In the genomic region with DNA sequence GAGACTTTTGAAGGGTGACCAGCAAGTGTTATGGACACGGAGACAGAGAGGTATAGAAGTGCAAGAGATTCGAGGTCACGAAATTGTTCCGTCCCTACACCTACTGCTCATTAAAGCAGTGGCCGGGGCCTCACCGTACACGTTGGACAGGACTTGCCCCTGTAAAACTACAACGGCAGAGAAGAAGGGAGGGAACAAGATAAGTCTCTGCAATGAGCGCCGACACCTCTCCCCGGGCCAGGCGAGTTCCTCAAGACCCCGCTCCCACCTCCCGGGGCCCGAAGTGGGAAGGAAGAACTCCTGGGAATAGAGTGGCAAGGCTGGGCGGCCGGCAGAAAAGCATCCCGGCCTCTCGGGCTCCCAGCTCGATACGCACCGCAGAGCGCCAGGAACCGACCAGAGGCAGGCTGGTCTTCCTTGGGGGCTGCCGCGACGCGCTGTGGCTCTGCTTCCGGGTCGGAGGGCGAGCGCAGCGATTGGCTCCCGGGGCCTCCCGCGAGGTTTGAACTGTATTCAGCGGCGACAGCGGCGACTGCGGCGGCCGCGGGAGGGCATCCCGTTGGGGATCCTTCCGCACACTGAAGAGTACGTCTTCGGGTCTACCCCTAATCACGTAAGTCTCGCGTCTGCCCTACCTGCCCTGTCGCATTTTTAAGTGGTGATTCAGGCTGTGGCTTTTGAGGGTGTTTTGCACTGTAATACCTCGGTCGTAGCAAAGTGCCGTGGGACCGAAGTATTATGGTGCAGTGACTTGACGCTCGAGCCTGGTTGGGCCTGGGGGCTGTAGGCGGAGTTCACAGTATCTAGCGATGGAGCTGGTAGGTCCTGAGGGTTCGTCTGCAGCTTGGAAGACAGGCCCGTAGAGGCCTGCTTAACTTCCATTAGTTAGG, we compare ENCODE assay signal across 1 cellular context.
TF ChIP-seq lines count a peak whose summit lies in the region.

A gene with protein sequence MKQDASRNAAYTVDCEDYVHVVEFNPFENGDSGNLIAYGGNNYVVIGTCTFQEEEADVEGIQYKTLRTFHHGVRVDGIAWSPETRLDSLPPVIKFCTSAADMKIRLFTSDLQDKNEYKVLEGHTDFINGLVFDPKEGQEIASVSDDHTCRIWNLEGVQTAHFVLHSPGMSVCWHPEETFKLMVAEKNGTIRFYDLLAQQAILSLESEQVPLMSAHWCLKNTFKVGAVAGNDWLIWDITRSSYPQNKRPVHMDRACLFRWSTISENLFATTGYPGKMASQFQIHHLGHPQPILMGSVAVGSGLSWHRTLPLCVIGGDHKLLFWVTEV (minus strand): TSS at position 441 of the 890 bp plus-strand sequence. CDS start 1,596 bp downstream, outside the sequence.
A gene with protein sequence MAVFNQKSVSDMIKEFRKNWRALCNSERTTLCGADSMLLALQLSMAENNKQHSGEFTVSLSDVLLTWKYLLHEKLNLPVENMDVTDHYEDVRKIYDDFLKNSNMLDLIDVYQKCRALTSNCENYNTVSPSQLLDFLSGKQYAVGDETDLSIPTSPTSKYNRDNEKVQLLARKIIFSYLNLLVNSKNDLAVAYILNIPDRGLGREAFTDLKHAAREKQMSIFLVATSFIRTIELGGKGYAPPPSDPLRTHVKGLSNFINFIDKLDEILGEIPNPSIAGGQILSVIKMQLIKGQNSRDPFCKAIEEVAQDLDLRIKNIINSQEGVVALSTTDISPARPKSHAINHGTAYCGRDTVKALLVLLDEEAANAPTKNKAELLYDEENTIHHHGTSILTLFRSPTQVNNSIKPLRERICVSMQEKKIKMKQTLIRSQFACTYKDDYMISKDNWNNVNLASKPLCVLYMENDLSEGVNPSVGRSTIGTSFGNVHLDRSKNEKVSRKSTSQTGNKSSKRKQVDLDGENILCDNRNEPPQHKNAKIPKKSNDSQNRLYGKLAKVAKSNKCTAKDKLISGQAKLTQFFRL (plus strand): TSS at position 510 of the 890 bp plus-strand sequence. CDS start 3,706 bp downstream, outside the sequence.

TF ChIP-seq in K562, 482 proteins besides CTCF, POLR2A, EP300 and RAD21 (continued from another document and continues in another):
- TF ChIP-seq PPARD (CRISPR knock-in tag; IDR thresholded peaks at IDR 0.05) (no peak), JUN (IDR thresholded peaks at IDR 0.05; ENCODE audit: borderline replicate concordance, low read depth, low read length) (0 out of 2 replicates have a peak, but pooled peaks have one; percentile 16), JUN (CRISPR knock-in tag; IDR thresholded peaks at IDR 0.05; ENCODE audit: borderline replicate concordance) (peak; percentile 93), POLR2B (IDR thresholded peaks at IDR 0.05; ENCODE audit: low read depth, partially characterized antibody) (peak; percentile 84), ARID2 (IDR thresholded peaks at IDR 0.05) (no peak), MAFK (IDR thresholded peaks at IDR 0.05; ENCODE audit: low read length) (no peak), TCF3 (CRISPR knock-in tag; IDR thresholded peaks at IDR 0.05) (peak; percentile 34; the same call in 1 of the 2 replicates), NELFE (IDR thresholded peaks at IDR 0.05; ENCODE audit: insufficient read depth, insufficient read length) (no peak), ILK (tag; IDR thresholded peaks at IDR 0.05; ENCODE audit: borderline replicate concordance, low read depth) (no peak), HDAC3 (IDR thresholded peaks at IDR 0.05; ENCODE audit: borderline replicate concordance, partially characterized antibody) (peak; percentile 41), ZNF444 (CRISPR knock-in tag; IDR thresholded peaks at IDR 0.05) (no peak), PHB2 (IDR thresholded peaks at IDR 0.05; ENCODE audit: low read depth) (no peak), CHCHD3 (CRISPR knock-in tag; IDR thresholded peaks at IDR 0.05) (0 out of 2 replicates have a peak, but pooled peaks have one; percentile 32), ZNF354B (CRISPR knock-in tag; IDR thresholded peaks at IDR 0.05) (no peak), CHD1 (IDR thresholded peaks at IDR 0.05; ENCODE audit: low read length) (peak; percentile 75), RBFOX2 (IDR thresholded peaks at IDR 0.05; ENCODE audit: low read depth, low read length) (peak; percentile 99), ZNF347 (CRISPR knock-in tag; IDR thresholded peaks at IDR 0.05; ENCODE audit: low read depth) (no peak), ZC3H11A (IDR thresholded peaks at IDR 0.05; ENCODE audit: low read depth, low read length) (no peak), RFX5 (IDR thresholded peaks at IDR 0.05; ENCODE audit: low read depth, low read length) (no peak), ZNF12 (CRISPR knock-in tag; IDR thresholded peaks at IDR 0.05) (0 out of 2 replicates have a peak, but pooled peaks have one; percentile 27), SIN3A (IDR thresholded peaks at IDR 0.05; ENCODE audit: borderline replicate concordance in 2 of 2, control insufficient read depth in 1 of 2, low read depth in 2 of 2, low read length in 2 of 2) (peak; percentile 14 to 76; a peak in 1 of 4 replicates), KDM4B (IDR thresholded peaks at IDR 0.05; ENCODE audit: borderline replicate concordance in 2 of 2, low read depth in 1 of 2) (no peak; a peak in 1 of 4 replicates), EP400 (IDR thresholded peaks at IDR 0.05) (peak; percentile 94), PTTG1 (tag; IDR thresholded peaks at IDR 0.05; ENCODE audit: low read depth) (no peak), TGIF2 (CRISPR knock-in tag; IDR thresholded peaks at IDR 0.05) (no peak), CBFA2T3 (IDR thresholded peaks at IDR 0.05) (no peak), NCOA1 (IDR thresholded peaks at IDR 0.05; ENCODE audit: low read depth) (peak; percentile 58), STAT5A (IDR thresholded peaks at IDR 0.05; ENCODE audit: borderline replicate concordance, low read length) (no peak), NRF1 (conservative IDR thresholded peaks at IDR 0.05 in 1 of 2, IDR thresholded peaks at IDR 0.05 in 1 of 2) (peak; percentile 46 to 50; a peak in 3 of 4 replicates), C11orf30 (IDR thresholded peaks at IDR 0.05; ENCODE audit: low read depth) (peak; percentile 94), HDAC6 (IDR thresholded peaks at IDR 0.05; ENCODE audit: low read depth, low read length) (no peak), EWSR1 (IDR thresholded peaks at IDR 0.05; ENCODE audit: borderline replicate concordance, low read depth, partially characterized antibody) (no peak), SRSF3 (IDR thresholded peaks at IDR 0.05; ENCODE audit: insufficient read depth, low read length) (no peak), ZNF324 (CRISPR knock-in tag; IDR thresholded peaks at IDR 0.05) (no peak), ZNF316 (IDR thresholded peaks at IDR 0.05) (peak; percentile 24; the same call in 1 of the 2 replicates), BRD4 (IDR thresholded peaks at IDR 0.05) (peak; percentile 31), RCOR1 (IDR thresholded peaks at IDR 0.05; ENCODE audit: borderline replicate concordance in 1 of 2, low read depth in 2 of 2, low read length in 2 of 2) (no peak; a peak in 2 of 4 replicates), CC2D1A (IDR thresholded peaks at IDR 0.05) (peak; percentile 89), KAT7 (CRISPR knock-in tag; IDR thresholded peaks at IDR 0.05; ENCODE audit: borderline replicate concordance) (no peak; the same call in 1 of the 2 replicates), KDM1A (IDR thresholded peaks at IDR 0.05) (peak in 1 of 2 experiments; percentile 43; a peak in 1 of 4 replicates), ZNF507 (tag; conservative IDR thresholded peaks at IDR 0.05) (no peak), ZNF584 (CRISPR knock-in tag; IDR thresholded peaks at IDR 0.05; ENCODE audit: low read depth) (no peak), BMI1 (IDR thresholded peaks at IDR 0.05; ENCODE audit: low read length) (no peak), DDX20 (tag; IDR thresholded peaks at IDR 0.05; ENCODE audit: low read depth) (no peak), FOS (IDR thresholded peaks at IDR 0.05; ENCODE audit: extremely low read depth, insufficient read length) (peak; percentile 29), ZFX (CRISPR knock-in tag; IDR thresholded peaks at IDR 0.05) (peak; percentile 92), MTF1 (CRISPR knock-in tag; IDR thresholded peaks at IDR 0.05; ENCODE audit: borderline replicate concordance) (no peak), FOXP1 (CRISPR knock-in tag; IDR thresholded peaks at IDR 0.05) (no peak)
- TF ChIP-seq, protein P1, sequence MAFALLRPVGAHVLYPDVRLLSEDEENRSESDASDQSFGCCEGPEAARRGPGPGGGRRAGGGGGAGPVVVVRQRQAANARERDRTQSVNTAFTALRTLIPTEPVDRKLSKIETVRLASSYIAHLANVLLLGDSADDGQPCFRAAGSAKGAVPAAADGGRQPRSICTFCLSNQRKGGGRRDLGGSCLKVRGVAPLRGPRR (CRISPR knock-in tag; IDR thresholded peaks at IDR 0.05) = no peak
- TF ChIP-seq, protein P2, sequence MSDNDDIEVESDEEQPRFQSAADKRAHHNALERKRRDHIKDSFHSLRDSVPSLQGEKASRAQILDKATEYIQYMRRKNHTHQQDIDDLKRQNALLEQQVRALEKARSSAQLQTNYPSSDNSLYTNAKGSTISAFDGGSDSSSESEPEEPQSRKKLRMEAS (CRISPR knock-in tag; IDR thresholded peaks at IDR 0.05) = peak; percentile 48; the same call in 1 of the 2 replicates
- TF ChIP-seq, protein P3, sequence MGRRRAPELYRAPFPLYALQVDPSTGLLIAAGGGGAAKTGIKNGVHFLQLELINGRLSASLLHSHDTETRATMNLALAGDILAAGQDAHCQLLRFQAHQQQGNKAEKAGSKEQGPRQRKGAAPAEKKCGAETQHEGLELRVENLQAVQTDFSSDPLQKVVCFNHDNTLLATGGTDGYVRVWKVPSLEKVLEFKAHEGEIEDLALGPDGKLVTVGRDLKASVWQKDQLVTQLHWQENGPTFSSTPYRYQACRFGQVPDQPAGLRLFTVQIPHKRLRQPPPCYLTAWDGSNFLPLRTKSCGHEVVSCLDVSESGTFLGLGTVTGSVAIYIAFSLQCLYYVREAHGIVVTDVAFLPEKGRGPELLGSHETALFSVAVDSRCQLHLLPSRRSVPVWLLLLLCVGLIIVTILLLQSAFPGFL (CRISPR knock-in tag; IDR thresholded peaks at IDR 0.05) = no peak
- TF ChIP-seq, protein P4, sequence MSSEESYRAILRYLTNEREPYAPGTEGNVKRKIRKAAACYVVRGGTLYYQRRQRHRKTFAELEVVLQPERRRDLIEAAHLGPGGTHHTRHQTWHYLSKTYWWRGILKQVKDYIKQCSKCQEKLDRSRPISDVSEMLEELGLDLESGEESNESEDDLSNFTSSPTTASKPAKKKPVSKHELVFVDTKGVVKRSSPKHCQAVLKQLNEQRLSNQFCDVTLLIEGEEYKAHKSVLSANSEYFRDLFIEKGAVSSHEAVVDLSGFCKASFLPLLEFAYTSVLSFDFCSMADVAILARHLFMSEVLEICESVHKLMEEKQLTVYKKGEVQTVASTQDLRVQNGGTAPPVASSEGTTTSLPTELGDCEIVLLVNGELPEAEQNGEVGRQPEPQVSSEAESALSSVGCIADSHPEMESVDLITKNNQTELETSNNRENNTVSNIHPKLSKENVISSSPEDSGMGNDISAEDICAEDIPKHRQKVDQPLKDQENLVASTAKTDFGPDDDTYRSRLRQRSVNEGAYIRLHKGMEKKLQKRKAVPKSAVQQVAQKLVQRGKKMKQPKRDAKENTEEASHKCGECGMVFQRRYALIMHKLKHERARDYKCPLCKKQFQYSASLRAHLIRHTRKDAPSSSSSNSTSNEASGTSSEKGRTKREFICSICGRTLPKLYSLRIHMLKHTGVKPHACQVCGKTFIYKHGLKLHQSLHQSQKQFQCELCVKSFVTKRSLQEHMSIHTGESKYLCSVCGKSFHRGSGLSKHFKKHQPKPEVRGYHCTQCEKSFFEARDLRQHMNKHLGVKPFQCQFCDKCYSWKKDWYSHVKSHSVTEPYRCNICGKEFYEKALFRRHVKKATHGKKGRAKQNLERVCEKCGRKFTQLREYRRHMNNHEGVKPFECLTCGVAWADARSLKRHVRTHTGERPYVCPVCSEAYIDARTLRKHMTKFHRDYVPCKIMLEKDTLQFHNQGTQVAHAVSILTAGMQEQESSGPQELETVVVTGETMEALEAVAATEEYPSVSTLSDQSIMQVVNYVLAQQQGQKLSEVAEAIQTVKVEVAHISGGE (CRISPR knock-in tag; IDR thresholded peaks at IDR 0.05) = peak in 2 of 3 experiments; percentile 25 to 94; a peak in 3 of 6 replicates
- TF ChIP-seq, protein P5, sequence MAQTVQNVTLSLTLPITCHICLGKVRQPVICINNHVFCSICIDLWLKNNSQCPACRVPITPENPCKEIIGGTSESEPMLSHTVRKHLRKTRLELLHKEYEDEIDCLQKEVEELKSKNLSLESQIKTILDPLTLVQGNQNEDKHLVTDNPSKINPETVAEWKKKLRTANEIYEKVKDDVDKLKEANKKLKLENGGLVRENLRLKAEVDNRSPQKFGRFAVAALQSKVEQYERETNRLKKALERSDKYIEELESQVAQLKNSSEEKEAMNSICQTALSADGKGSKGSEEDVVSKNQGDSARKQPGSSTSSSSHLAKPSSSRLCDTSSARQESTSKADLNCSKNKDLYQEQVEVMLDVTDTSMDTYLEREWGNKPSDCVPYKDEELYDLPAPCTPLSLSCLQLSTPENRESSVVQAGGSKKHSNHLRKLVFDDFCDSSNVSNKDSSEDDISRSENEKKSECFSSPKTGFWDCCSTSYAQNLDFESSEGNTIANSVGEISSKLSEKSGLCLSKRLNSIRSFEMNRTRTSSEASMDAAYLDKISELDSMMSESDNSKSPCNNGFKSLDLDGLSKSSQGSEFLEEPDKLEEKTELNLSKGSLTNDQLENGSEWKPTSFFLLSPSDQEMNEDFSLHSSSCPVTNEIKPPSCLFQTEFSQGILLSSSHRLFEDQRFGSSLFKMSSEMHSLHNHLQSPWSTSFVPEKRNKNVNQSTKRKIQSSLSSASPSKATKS (CRISPR knock-in tag; IDR thresholded peaks at IDR 0.05) = no peak
- TF ChIP-seq, protein P6, sequence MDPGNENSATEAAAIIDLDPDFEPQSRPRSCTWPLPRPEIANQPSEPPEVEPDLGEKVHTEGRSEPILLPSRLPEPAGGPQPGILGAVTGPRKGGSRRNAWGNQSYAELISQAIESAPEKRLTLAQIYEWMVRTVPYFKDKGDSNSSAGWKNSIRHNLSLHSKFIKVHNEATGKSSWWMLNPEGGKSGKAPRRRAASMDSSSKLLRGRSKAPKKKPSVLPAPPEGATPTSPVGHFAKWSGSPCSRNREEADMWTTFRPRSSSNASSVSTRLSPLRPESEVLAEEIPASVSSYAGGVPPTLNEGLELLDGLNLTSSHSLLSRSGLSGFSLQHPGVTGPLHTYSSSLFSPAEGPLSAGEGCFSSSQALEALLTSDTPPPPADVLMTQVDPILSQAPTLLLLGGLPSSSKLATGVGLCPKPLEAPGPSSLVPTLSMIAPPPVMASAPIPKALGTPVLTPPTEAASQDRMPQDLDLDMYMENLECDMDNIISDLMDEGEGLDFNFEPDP (CRISPR knock-in tag; IDR thresholded peaks at IDR 0.05) = no peak
